In the genomic region with DNA sequence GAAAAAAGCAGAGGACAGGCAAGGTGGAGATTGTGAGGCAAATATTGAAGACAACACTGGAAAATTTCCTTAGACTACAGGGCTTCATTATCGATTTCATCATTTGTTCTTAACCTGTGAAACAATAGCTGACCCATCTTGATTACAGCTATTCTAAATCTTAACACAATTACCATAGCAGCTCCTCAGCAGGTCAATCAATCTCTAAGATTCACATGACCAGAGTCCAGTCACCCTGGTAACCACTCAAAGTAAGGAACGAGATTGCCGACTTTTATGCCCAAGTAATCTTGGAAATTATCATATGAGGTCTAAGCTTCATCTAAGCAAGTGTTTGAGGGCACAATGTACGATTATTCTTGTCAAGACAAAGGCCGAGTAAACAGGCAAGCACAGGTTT, we compare ENCODE assay signal across 12 cellular contexts.
"Had no signal": no experiment of that assay in that cellular context is flagged by ENCODE, and none has a peak within 500 bp of the region (broad histone marks: within the 10 kb centered on the region; RNA-seq: fewer than 3 reads in every experiment).

No MANE protein-coding gene starts in this region.

- H3K4me3 ChIP-seq: right atrium auricular region, skin epidermis, thyroid gland, vagina had no signal

- H3K9me3 Mint-ChIP-seq: immature natural killer cell had no signal

- H3K27me3 ChIP-seq: brain microvascular endothelial cell, right atrium auricular region, thyroid gland, vagina had no signal

- H3K36me3 ChIP-seq: brain microvascular endothelial cell, right atrium auricular region, thyroid gland, vagina had no signal

- H3K9me3 ChIP-seq: right atrium auricular region, thyroid gland, vagina had no signal

- H3K4me3 Mint-ChIP-seq: immature natural killer cell had no signal

- DNase-seq: activated CD4-positive, alpha-beta T cell treated with anti-CD3 and anti-CD28 coated beads for 48 hours; activated CD8-positive, alpha-beta memory T cell treated with anti-CD3 and anti-CD28 coated beads for 24 hours; activated naive CD4-positive, alpha-beta T cell treated with anti-CD3 and anti-CD28 coated beads, Interleukin-2, amount 50 U/mL, for 16 hours; brain microvascular endothelial cell; dermis blood vessel endothelial cell; glutamatergic neuron; immature natural killer cell; thyroid gland had no signal

- H3K27ac ChIP-seq: brain microvascular endothelial cell, right atrium auricular region, thyroid gland, vagina had no signal

- H3K27ac Mint-ChIP-seq: activated T-helper 2 cell treated with anti-CD3 and anti-CD28 coated beads, Interferon-gamma antibody, Interleukin-2, Interleukin-4, amounts not matched to agents 10 μg/mL and 5 μg/mL and 100 μg/mL, durations not matched to agents 14 hours and 24 hours and 36 hours had no signal
